In the genomic region with DNA sequence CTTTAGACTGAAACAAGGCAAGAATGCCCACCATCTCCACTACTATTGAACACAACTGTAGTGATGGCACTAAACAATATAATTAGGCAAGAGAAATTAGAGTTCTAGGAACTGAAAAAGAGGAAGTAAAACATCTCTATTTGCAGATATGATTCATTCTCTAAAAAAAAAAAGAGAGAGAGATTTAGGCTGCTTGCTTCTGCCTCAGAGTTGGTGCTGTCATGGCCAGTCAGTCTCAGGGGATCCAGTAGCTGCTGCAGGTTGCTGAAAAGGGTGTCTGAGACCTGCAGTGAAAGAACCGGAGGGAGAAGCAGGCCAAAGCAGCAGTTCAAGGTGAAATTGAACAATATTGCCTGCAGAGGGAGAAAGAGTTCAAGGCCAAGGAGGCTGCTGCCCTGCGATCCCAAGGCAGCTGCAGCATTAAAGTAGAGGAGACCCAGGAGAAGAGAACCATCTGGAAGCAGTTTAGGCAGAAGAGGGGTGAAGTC, we compare ENCODE assay signal across 9 cellular contexts.
DNase-seq lines count a peak whose midpoint lies in the region; ATAC-seq and TF ChIP-seq lines count a peak whose summit lies in the region.
"Had no signal": no experiment of that assay in that cellular context is flagged by ENCODE, and none has a peak within 500 bp of the region (broad histone marks: within the 10 kb centered on the region; RNA-seq: fewer than 3 reads in every experiment).

No MANE protein-coding gene starts in this region.

- no peak overlapping the region for H2AFZ ChIP-seq in mammary epithelial cell (ENCODE audit: low read depth, low read length)

- H3K36me3 Mint-ChIP-seq in IgD-negative memory B cell (peaks cover 3% of the 10 kb centered on the region), osteocyte (ENCODE audit: unreplicated experiment) (peaks cover 56% of the 10 kb centered on the region)
- peaks cover 47% of the 10 kb centered on the region for H3K36me3 Mint-ChIP-seq in activated T-cell treated with anti-CD3 and anti-CD28 coated beads, Interleukin-2, amount 50 U/mL, for 4 hours (ENCODE audit: insufficient read depth)

- dilution Hi-C loops in mammary epithelial cell (cut with HindIII; ENCODE audit: low sequenced_read_pairs): no loop called here

- peaks cover 14% of the 10 kb centered on the region for H3K36me3 ChIP-seq in mammary epithelial cell (ENCODE audit: insufficient read depth, low read length)

- no peak overlapping the region for H3K9ac ChIP-seq in mammary epithelial cell (ENCODE audit: insufficient read depth, low read length)

- peak; percentile 48 for TF ChIP-seq CTCF in GM12875 (IDR thresholded peaks at IDR 0.05; ENCODE audit: borderline replicate concordance, insufficient read depth, low read depth, low read length)
- peak in 1 of 2 donors; percentile 16 for TF ChIP-seq CTCF in mammary epithelial cell (conservative IDR thresholded peaks at IDR 0.05 in 1 of 2, IDR thresholded peaks at IDR 0.05 in 1 of 2; ENCODE audit: extremely low read depth in 1 of 2, insufficient read depth in 1 of 2, low read depth in 1 of 2, low read length in 2 of 2)
- no peak for TF ChIP-seq CTCF in osteocyte (IDR thresholded peaks at IDR 0.05)

- H3K27ac ChIP-seq in mammary epithelial cell (ENCODE audit: insufficient read depth, low read depth, low read length): no peak overlapping the region

- peaks cover 2% of the 10 kb centered on the region for H3K9me3 ChIP-seq in mammary epithelial cell (replicated peaks; ENCODE audit: insufficient read depth, low read length)

- H3K9me3 Mint-ChIP-seq in IgD-negative memory B cell (no peaks in the 10 kb centered on the region), osteocyte (ENCODE audit: unreplicated experiment) (peaks cover 31% of the 10 kb centered on the region)
- no peaks in the 10 kb centered on the region for H3K9me3 Mint-ChIP-seq in activated T-cell treated with anti-CD3 and anti-CD28 coated beads, Interleukin-2, amount 50 U/mL, for 4 hours

- no peaks in the 10 kb centered on the region for H3K79me2 ChIP-seq in mammary epithelial cell (ENCODE audit: insufficient read depth, low read length)

- CTCF ChIA-PET in mammary epithelial cell (lab: Charles Lee; ENCODE audit: low non-redundant PET): no interaction called here

- ATAC-seq in GM21723 (IDR thresholded peaks at IDR 0.05; ENCODE audit: unreplicated experiment): peak; percentile 99
- no peak for ATAC-seq in activated T-cell treated with anti-CD3 and anti-CD28 coated beads, Interleukin-2, amount 50 U/mL, for 4 hours

- WGBS in mammary epithelial cell (ENCODE audit: low coverage, missing lambda C conversion rate): 100% methylated on average over 2 of the region's 2 CpGs

- no peak overlapping the region for H3K4me2 ChIP-seq in mammary epithelial cell (ENCODE audit: insufficient read depth, low read depth, low read length)

- DNase-seq in mammary epithelial cell (peak; percentile 6), NCI-H1436 treated with DMSO at 0.1 percent for 48 hours (lab: John Stamatoyannopoulos, UW) (no peak), osteocyte (ENCODE audit: extremely low spot score, unreplicated experiment) (no peak), activated gamma-delta T cell (lab: John Stamatoyannopoulos, UW) (no peak)
- no peak for DNase-seq in activated T-cell treated with anti-CD3 and anti-CD28 coated beads, Interleukin-2, amount 50 U/mL, for 4 hours

- no peaks in the 10 kb centered on the region for H3K4me1 ChIP-seq in mammary epithelial cell (ENCODE audit: insufficient read depth, low read length)

- H3K27me3 ChIP-seq in mammary epithelial cell (ENCODE audit: insufficient read depth, low read length): no peaks in the 10 kb centered on the region

- intact Hi-C loops in mammary epithelial cell (cut with micrococcal nuclease): no loop called here

- no peaks in the 10 kb centered on the region for H4K20me1 ChIP-seq in mammary epithelial cell (ENCODE audit: insufficient read depth, low read length)

- H3K4me3 ChIP-seq in GM12875 (ENCODE audit: low read depth, low read length) (no peak overlapping the region), mammary epithelial cell (replicated peaks in 1 of 3; ENCODE audit: insufficient read depth in 1 of 3, low read depth in 2 of 3, low read length in 3 of 3) (no peak overlapping the region)

- BruUV-seq in mammary epithelial cell (replicated peaks; lab: Mats Ljungman, UMichigan): no TSS peak

- H3K27me3 Mint-ChIP-seq in IgD-negative memory B cell (no peaks in the 10 kb centered on the region), osteocyte (ENCODE audit: unreplicated experiment) (no peaks in the 10 kb centered on the region)
- H3K27me3 Mint-ChIP-seq in activated T-cell treated with anti-CD3 and anti-CD28 coated beads, Interleukin-2, amount 50 U/mL, for 4 hours (ENCODE audit: low read depth): no peaks in the 10 kb centered on the region
- H3K27me3 Mint-ChIP-seq: naive thymus-derived CD8-positive, alpha-beta T cell had no signal

- H3K27ac Mint-ChIP-seq in IgD-negative memory B cell (peak overlapping the region; percentile 40 to 63 (median 43)), osteocyte (ENCODE audit: unreplicated experiment) (no peak overlapping the region)

- H3K4me3 Mint-ChIP-seq in IgD-negative memory B cell (peak overlapping the region in 3 of 4 donors; percentile 2 to 83 (median 2)), osteocyte (ENCODE audit: unreplicated experiment) (no peak overlapping the region)
- H3K4me3 Mint-ChIP-seq in activated T-cell treated with anti-CD3 and anti-CD28 coated beads, Interleukin-2, amount 50 U/mL, for 4 hours: no peak overlapping the region

- H3K4me1 Mint-ChIP-seq in IgD-negative memory B cell (peaks cover 9 to 15% (median 14%) of the 10 kb centered on the region in 3 donors), osteocyte (ENCODE audit: unreplicated experiment) (no peaks in the 10 kb centered on the region)
- peaks cover 8% of the 10 kb centered on the region for H3K4me1 Mint-ChIP-seq in activated T-cell treated with anti-CD3 and anti-CD28 coated beads, Interleukin-2, amount 50 U/mL, for 4 hours (ENCODE audit: low read depth)

- in situ Hi-C loops in mammary epithelial cell (cut with MboI; ENCODE audit: low sequenced_read_pairs in 2 of 2): no loop called here

Comparison
In these comparisons a context has a peak if more than half of its experiments do, and no peak if none do; other contexts are left out.
1. H3K4me3 Mint-ChIP-seq: peak in IgD-negative memory B cell (3 of 4); none in osteocyte (single experiment) and activated T-cell treated with anti-CD3 and anti-CD28 coated beads, Interleukin-2, amount 50 U/mL, for 4 hours (single experiment).